ENCODE assay signal across 12 cellular contexts in the genomic region with DNA sequence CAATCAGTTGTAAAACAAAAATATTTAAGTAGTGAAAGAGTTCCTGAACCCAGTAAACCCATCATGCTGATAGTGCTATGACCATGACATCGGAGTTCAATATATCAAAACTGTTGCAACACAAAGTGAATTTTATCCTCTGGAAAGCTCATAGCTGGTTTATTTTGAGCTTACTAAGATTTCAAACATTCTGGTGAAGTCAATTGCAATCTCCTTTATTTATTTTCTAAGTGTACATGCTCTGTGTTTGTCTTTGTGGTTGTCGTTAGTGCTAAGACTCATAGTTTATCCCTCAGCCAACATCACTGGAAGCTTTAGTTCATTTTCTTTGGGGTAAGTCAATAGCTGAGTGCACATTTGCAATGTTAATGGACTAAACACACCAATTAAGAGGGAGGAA.
"Had no signal": no experiment of that assay in that cellular context is flagged by ENCODE, and none has a peak within 500 bp of the region (broad histone marks: within the 10 kb centered on the region; RNA-seq: fewer than 3 reads in every experiment).

No MANE protein-coding gene starts in this region.

- H3K4me1 Mint-ChIP-seq: activated CD4-positive, alpha-beta T cell treated with anti-CD3 and anti-CD28 coated beads for 36 hours; natural killer cell; stimulated activated memory B cell treated with anti-CD40 and anti-IgM and Interleukin-4, amounts not matched to agents 10 μg/mL and 1 μg/mL and 100 μg/mL, for 72 hours had no signal

- DNase-seq: activated CD4-positive, alpha-beta T cell treated with anti-CD3 and anti-CD28 coated beads for 36 hours; activated CD8-positive, alpha-beta T cell treated with anti-CD3 and anti-CD28 coated beads, Interleukin-2, amount 10 ng/mL, durations not matched to agents 7 days and 5 days; activated naive CD4-positive, alpha-beta T cell treated with anti-CD3 and anti-CD28 coated beads for 36 hours; mammary epithelial cell; natural killer cell; right cardiac atrium; T1000; trophoblast cell; WERI-Rb-1 had no signal

- H3K4me1 ChIP-seq: breast epithelium had no signal

- H3K27ac ChIP-seq: breast epithelium, WERI-Rb-1 had no signal

- H3K9me3 ChIP-seq: breast epithelium had no signal

- H3K36me3 ChIP-seq: breast epithelium, WERI-Rb-1 had no signal

- H3K36me3 Mint-ChIP-seq: natural killer cell; stimulated activated memory B cell treated with anti-CD40 and anti-IgM and Interleukin-4, amounts not matched to agents 10 μg/mL and 1 μg/mL and 100 μg/mL, for 72 hours had no signal

- H3K4me3 ChIP-seq: breast epithelium had no signal

- H3K9me3 Mint-ChIP-seq: natural killer cell had no signal

- H3K27me3 ChIP-seq: breast epithelium had no signal

- H3K27me3 Mint-ChIP-seq: progenitor cell of endocrine pancreas; stimulated activated memory B cell treated with anti-CD40 and anti-IgM and Interleukin-4, amounts not matched to agents 10 μg/mL and 1 μg/mL and 100 μg/mL, for 72 hours had no signal

- H3K27ac Mint-ChIP-seq: activated CD4-positive, alpha-beta T cell treated with anti-CD3 and anti-CD28 coated beads for 36 hours; activated CD8-positive, alpha-beta T cell treated with anti-CD3 and anti-CD28 coated beads, Interleukin-2, amount 10 ng/mL, durations not matched to agents 7 days and 5 days; activated naive CD4-positive, alpha-beta T cell treated with anti-CD3 and anti-CD28 coated beads for 36 hours; natural killer cell; progenitor cell of endocrine pancreas; stimulated activated memory B cell treated with anti-CD40 and anti-IgM and Interleukin-4, amounts not matched to agents 10 μg/mL and 1 μg/mL and 100 μg/mL, for 72 hours had no signal

- H3K4me3 Mint-ChIP-seq: activated CD4-positive, alpha-beta T cell treated with anti-CD3 and anti-CD28 coated beads for 36 hours; activated CD8-positive, alpha-beta T cell treated with anti-CD3 and anti-CD28 coated beads, Interleukin-2, amount 10 ng/mL, durations not matched to agents 7 days and 5 days; activated naive CD4-positive, alpha-beta T cell treated with anti-CD3 and anti-CD28 coated beads for 36 hours; natural killer cell; stimulated activated memory B cell treated with anti-CD40 and anti-IgM and Interleukin-4, amounts not matched to agents 10 μg/mL and 1 μg/mL and 100 μg/mL, for 72 hours had no signal

- ATAC-seq: activated CD4-positive, alpha-beta T cell treated with anti-CD3 and anti-CD28 coated beads for 36 hours; activated CD8-positive, alpha-beta T cell treated with anti-CD3 and anti-CD28 coated beads, Interleukin-2, amount 10 ng/mL, durations not matched to agents 7 days and 5 days; natural killer cell; right cardiac atrium; stimulated activated memory B cell treated with anti-CD40 and anti-IgM and Interleukin-4, amounts not matched to agents 10 μg/mL and 1 μg/mL and 100 μg/mL, for 72 hours had no signal
